Comparison of ENCODE assay signal across 16 cellular contexts in the genomic region with DNA sequence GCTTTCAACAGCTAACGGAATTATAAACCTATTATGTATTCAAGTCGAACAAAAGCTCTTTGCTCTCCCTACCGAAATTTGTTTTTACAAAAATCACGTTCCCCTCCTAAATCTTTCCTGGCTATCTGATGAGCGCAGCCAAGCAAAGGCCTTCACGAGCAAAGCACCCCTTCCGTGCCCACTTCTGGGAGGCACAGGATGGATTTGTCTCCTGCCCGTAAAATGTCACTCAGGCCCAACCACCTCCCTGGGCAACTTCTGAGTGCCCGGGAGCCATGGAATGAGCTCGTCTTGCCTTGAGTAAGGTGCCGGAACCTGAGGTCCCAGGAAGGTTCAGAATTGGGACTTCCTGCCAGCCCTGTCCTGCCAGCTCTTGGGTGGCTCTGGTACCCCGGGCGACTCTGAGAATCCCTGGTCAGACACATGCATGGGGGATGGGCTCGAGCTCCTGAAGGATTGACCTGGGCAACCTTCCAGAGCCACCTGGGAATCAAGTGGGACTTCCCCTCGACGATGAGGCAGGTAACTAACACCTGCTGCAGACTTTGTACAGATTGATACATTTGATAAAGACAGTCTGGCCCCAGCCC. TPM values are rescaled to one million over a fixed set of nuclear protein-coding genes. Genes with fewer than 3 reads are reported as not detected.
DNase-seq lines count a peak whose midpoint lies in the region; ATAC-seq, FAIRE-seq and TF ChIP-seq lines count a peak whose summit lies in the region.
"Had no signal": no experiment of that assay in that cellular context is flagged by ENCODE, and none has a peak within 500 bp of the region (broad histone marks: within the 10 kb centered on the region; RNA-seq: fewer than 3 reads in every experiment).

No MANE protein-coding gene starts in this region.

- intact Hi-C loops in activated CD4-positive, alpha-beta memory T cell treated with anti-CD3 and anti-CD28 coated beads for 36 hours (cut with micrococcal nuclease) = loop anchor here (1.0 to 10.0 kb wide), 2 partner anchors 22 to 55 kb away; no protein-coding TSS in a partner anchor
- intact Hi-C loops in IMR-90 (cut with micrococcal nuclease) (loop anchor here (1.0 to 5.0 kb wide), 2 partner anchors 22 to 72 kb away; no protein-coding TSS in a partner anchor), psoas muscle (cut with DNase I) (loop anchor here in 1 of 2 donors (10.0 kb wide), 1 partner anchor 55 kb away; no protein-coding TSS in a partner anchor)

- TF ChIP-seq EP300 in H1 (IDR thresholded peaks at IDR 0.05; ENCODE audit: borderline replicate concordance in 1 of 2, low read depth in 2 of 2, low read length in 2 of 2) = no peak

- H4K5ac ChIP-seq in IMR-90 (ENCODE audit: low read depth, low read length) (no peak overlapping the region), H1 (ENCODE audit: insufficient read length, low read depth, low read length) (no peak overlapping the region)

- H3K9me3 Mint-ChIP-seq in activated CD4-positive, alpha-beta memory T cell treated with anti-CD3 and anti-CD28 coated beads for 36 hours = no peaks in the 10 kb centered on the region
- no peaks in the 10 kb centered on the region for H3K9me3 Mint-ChIP-seq in activated CD4-positive, alpha-beta memory T cell treated with anti-CD3 and anti-CD28 coated beads, Interleukin-2, amount 10 ng/mL, durations not matched to agents 7 days and 5 days
- H3K9me3 Mint-ChIP-seq: CD4-positive, alpha-beta memory T cell; memory B cell; nephron had no signal

- H2BK5ac ChIP-seq in IMR-90 (ENCODE audit: low read depth, low read length, poor library complexity, severe bottlenecking) (no peak overlapping the region), H1 (ENCODE audit: low read depth, low read length) (peak overlapping the region; percentile 77; the same call in 1 of the 2 replicates)

- TF ChIP-seq RAD21 in IMR-90 (IDR thresholded peaks at IDR 0.05; ENCODE audit: low read length) (no peak), H1 (IDR thresholded peaks at IDR 0.05 in 1 of 2, conservative IDR thresholded peaks at IDR 0.05 in 1 of 2; ENCODE audit: low read depth in 2 of 2, low read length in 2 of 2) (no peak)

- H3K56ac ChIP-seq in IMR-90 (ENCODE audit: extremely low read depth, insufficient read depth, low read length) (no peak overlapping the region), H1 (replicated peaks; ENCODE audit: insufficient read length, low read depth, low read length) (no peak overlapping the region)

- no peak for DNase-seq in activated CD4-positive, alpha-beta memory T cell treated with anti-CD3 and anti-CD28 coated beads for 36 hours
- no peak for DNase-seq in activated CD4-positive, alpha-beta memory T cell treated with anti-CD3 and anti-CD28 coated beads, Interleukin-2, amount 10 ng/mL, durations not matched to agents 7 days and 5 days
- DNase-seq in IMR-90 (no peak), H1 (ENCODE audit: low read depth in 1 of 2, low spot score in 2 of 2) (no peak), psoas muscle (peak in 1 of 2 donors; percentile 46), CD1c-positive myeloid dendritic cell (ENCODE audit: extremely low spot score) (no peak), H4 (ENCODE audit: low spot score) (no peak), hepatic stellate cell (ENCODE audit: low spot score) (no peak)
- DNase-seq: cerebellar nuclear complex, GOT3, NCI-H446 treated with DMSO at 0.1 percent for 48 hours had no signal

- H2BK15ac ChIP-seq in IMR-90 (ENCODE audit: low read depth, low read length) = no peak overlapping the region
- no peak overlapping the region for H2BK15ac ChIP-seq in H1 (ENCODE audit: low read length)

- H4K8ac ChIP-seq in IMR-90 (ENCODE audit: low read depth in 2 of 2, low read length in 2 of 2) = no peak overlapping the region
- H4K8ac ChIP-seq in H1 (ENCODE audit: extremely low read depth, insufficient read depth, low read length) = no peak overlapping the region

- H3K4me1 ChIP-seq in IMR-90 (ENCODE audit: control insufficient read depth, insufficient read depth, low read length) = peaks cover 15% of the 10 kb centered on the region
- H3K4me1 ChIP-seq in H1 (replicated peaks in 1 of 4; ENCODE audit: control insufficient read depth in 3 of 4, insufficient read depth in 4 of 4, low read length in 3 of 4) = peaks cover 16 to 43% (median 30%) of the 10 kb centered on the region in 4 experiments
- H3K4me1 ChIP-seq in psoas muscle = peaks cover 88% of the 10 kb centered on the region

- no peaks in the 10 kb centered on the region for H3K27me3 ChIP-seq in IMR-90 (ENCODE audit: control insufficient read depth, insufficient read depth, low read length)
- no peaks in the 10 kb centered on the region for H3K27me3 ChIP-seq in H1 (replicated peaks in 1 of 4; ENCODE audit: control insufficient read depth in 3 of 4, extremely low read depth in 1 of 4, insufficient read depth in 3 of 4, low read length in 3 of 4)
- no peaks in the 10 kb centered on the region for H3K27me3 ChIP-seq in psoas muscle (ENCODE audit: insufficient read depth in 3 of 3, low read length in 2 of 3)
- H3K27me3 ChIP-seq: spleen had no signal

- no TSS peak for BruUV-seq in IMR-90 (replicated peaks; lab: Mats Ljungman, UMichigan)

- peak overlapping the region; percentile 33 for H3K27ac Mint-ChIP-seq in activated CD4-positive, alpha-beta memory T cell treated with anti-CD3 and anti-CD28 coated beads for 36 hours
- no peak overlapping the region for H3K27ac Mint-ChIP-seq in activated CD4-positive, alpha-beta memory T cell treated with anti-CD3 and anti-CD28 coated beads, Interleukin-2, amount 10 ng/mL, durations not matched to agents 7 days and 5 days
- H3K27ac Mint-ChIP-seq: memory B cell had no signal

- peaks cover 19% of the 10 kb centered on the region for H3K9me1 ChIP-seq in IMR-90 (ENCODE audit: insufficient read depth, low read length)

- POLR2A ChIA-PET in activated CD4-positive, alpha-beta memory T cell treated with anti-CD3 and anti-CD28 coated beads for 36 hours (lab: Charles Lee) = interaction anchor here (0.9 to 2.0 kb wide), 6 partner anchors 17 to 71 kb away, joined by 4 to 9 read pairs (median 6); a partner anchor contains a TSS
- POLR2A ChIA-PET in activated CD4-positive, alpha-beta memory T cell treated with anti-CD3 and anti-CD28 coated beads, Interleukin-2, amount 10 ng/mL, durations not matched to agents 7 days and 5 days (lab: Charles Lee) = interaction anchor here (1.1 to 9.6 kb wide), 6 partner anchors 11 to 84 kb away, joined by 3 to 241 read pairs (median 5); a partner anchor contains a TSS
- POLR2A ChIA-PET in IMR-90 (lab: Charles Lee; ENCODE audit: unreplicated experiment) = no interaction called here
- POLR2A ChIA-PET in H1 (lab: Charles Lee; ENCODE audit: partially characterized antibody) = interaction anchor here (0.6 to 27.1 kb wide), 11 partner anchors 8 to 101 kb away, joined by 3 to 507 read pairs (median 4); a partner anchor contains a TSS

- CTCF ChIA-PET in activated CD4-positive, alpha-beta memory T cell treated with anti-CD3 and anti-CD28 coated beads for 36 hours (lab: Charles Lee) = interaction anchor here (0.6 to 8.8 kb wide), 21 partner anchors 9 to 135 kb away, joined by 3 to 224 read pairs (median 7); a partner anchor contains a TSS
- CTCF ChIA-PET in activated CD4-positive, alpha-beta memory T cell treated with anti-CD3 and anti-CD28 coated beads, Interleukin-2, amount 10 ng/mL, durations not matched to agents 7 days and 5 days (lab: Charles Lee) = interaction anchor here (0.7 to 12.3 kb wide), 22 partner anchors 10 to 708 kb away, joined by 3 to 286 read pairs (median 6); a partner anchor contains a TSS
- CTCF ChIA-PET in IMR-90 (lab: Yijun Ruan, JAX) = interaction anchor here (0.9 to 2.0 kb wide), 10 partner anchors 11 to 69 kb away, joined by 3 to 10 read pairs (median 4); a partner anchor contains a TSS
- CTCF ChIA-PET in H1 (lab: Charles Lee; ENCODE audit: partially characterized antibody) = interaction anchor here (0.6 to 9.1 kb wide), 38 partner anchors 10 to 588 kb away, joined by 3 to 181 read pairs (median 10); a partner anchor contains a TSS

- H3K27me3 Mint-ChIP-seq in activated CD4-positive, alpha-beta memory T cell treated with anti-CD3 and anti-CD28 coated beads for 36 hours = no peaks in the 10 kb centered on the region
- no peaks in the 10 kb centered on the region for H3K27me3 Mint-ChIP-seq in activated CD4-positive, alpha-beta memory T cell treated with anti-CD3 and anti-CD28 coated beads, Interleukin-2, amount 10 ng/mL, durations not matched to agents 7 days and 5 days
- H3K27me3 Mint-ChIP-seq: CD4-positive, alpha-beta memory T cell; memory B cell had no signal

- in situ Hi-C loops in IMR-90 (cut with MboI; ENCODE audit: low sequenced_read_pairs) = no loop called here

- H3K4me3 ChIP-seq in IMR-90 (ENCODE audit: insufficient read depth, low read depth, low read length) (no peak overlapping the region), H1 (ENCODE audit: extremely low read depth in 1 of 4, insufficient read depth in 2 of 4, low read depth in 3 of 4, low read length in 4 of 4) (no peak overlapping the region), psoas muscle (no peak overlapping the region)

- H3K36me3 ChIP-seq in IMR-90 (ENCODE audit: control insufficient read depth, insufficient read depth, low read length) (peaks cover 54% of the 10 kb centered on the region), H1 (ENCODE audit: control insufficient read depth in 2 of 4, insufficient read depth in 4 of 4, low read length in 3 of 4) (peaks cover 13 to 29% (median 16%) of the 10 kb centered on the region in 4 experiments; a peak in 7 of 8 replicates), psoas muscle (ENCODE audit: insufficient read depth in 1 of 2, low read depth in 1 of 2) (peaks cover 0 to 23% of the 10 kb centered on the region in 2 donors)

- FAIRE-seq in H1 (lab: Jason Lieb, UNC) = no peak
- FAIRE-seq: GM18507 had no signal

- H3K4me1 Mint-ChIP-seq in activated CD4-positive, alpha-beta memory T cell treated with anti-CD3 and anti-CD28 coated beads for 36 hours (ENCODE audit: low read depth) = peaks cover 22% of the 10 kb centered on the region
- peaks cover 29% of the 10 kb centered on the region for H3K4me1 Mint-ChIP-seq in activated CD4-positive, alpha-beta memory T cell treated with anti-CD3 and anti-CD28 coated beads, Interleukin-2, amount 10 ng/mL, durations not matched to agents 7 days and 5 days

- no peak overlapping the region for H3K23ac ChIP-seq in IMR-90 (ENCODE audit: low read depth, low read length)
- H3K23ac ChIP-seq in H1 (ENCODE audit: insufficient read length) = no peak overlapping the region

- H3K9me3 ChIP-seq in IMR-90 (ENCODE audit: control insufficient read depth, insufficient read depth, low read length) (no peaks in the 10 kb centered on the region), H1 (ENCODE audit: insufficient read depth in 2 of 2, low read depth in 1 of 2, low read length in 1 of 2) (no peaks in the 10 kb centered on the region), psoas muscle (no peaks in the 10 kb centered on the region)
- H3K9me3 ChIP-seq: spleen had no signal

- H2AFZ ChIP-seq in IMR-90 (replicated peaks; ENCODE audit: low read length, poor library complexity) (peak overlapping the region; percentile 64), H1 (ENCODE audit: low read length) (no peak overlapping the region)

- H2BK120ac ChIP-seq in IMR-90 (ENCODE audit: low read depth, low read length) (no peak overlapping the region), H1 (replicated peaks; ENCODE audit: low read depth, low read length) (no peak overlapping the region)

- peaks cover 0 to 68% of the 10 kb centered on the region in 2 experiments; a peak in 3 of 4 replicates for H3K79me2 ChIP-seq in H1 (ENCODE audit: control insufficient read depth in 1 of 2, insufficient read depth in 2 of 2, low read length in 2 of 2)

- H3K4me2 ChIP-seq in IMR-90 (ENCODE audit: low read depth, low read length) (no peak overlapping the region), H1 (ENCODE audit: insufficient read depth in 1 of 2, low read depth in 2 of 2, low read length in 2 of 2) (no peak overlapping the region)

- H3K79me1 ChIP-seq in IMR-90 (ENCODE audit: low read depth in 1 of 2, low read length in 2 of 2) (peaks cover 36 to 93% of the 10 kb centered on the region in 2 experiments), H1 (ENCODE audit: low read depth, low read length) (peaks cover 6% of the 10 kb centered on the region)

- H3K14ac ChIP-seq in IMR-90 (replicated peaks; ENCODE audit: low read depth, low read length) (no peak overlapping the region), H1 (ENCODE audit: insufficient read length) (no peak overlapping the region)

- dilution Hi-C loops in IMR-90 (cut with HindIII; ENCODE audit: low sequenced_read_pairs, unreplicated experiment) = no loop called here

- H3K9ac ChIP-seq in IMR-90 (ENCODE audit: low read depth, low read length) (no peak overlapping the region), H1 (replicated peaks in 1 of 4; ENCODE audit: extremely low read depth in 1 of 4, low read depth in 3 of 4, low read length in 3 of 4) (no peak overlapping the region)

- H3K18ac ChIP-seq in IMR-90 (ENCODE audit: low read depth, low read length) = no peak overlapping the region
- H3K18ac ChIP-seq in H1 (ENCODE audit: extremely low read depth, low read length) = no peak overlapping the region

- H3K27ac ChIP-seq in IMR-90 (ENCODE audit: insufficient read depth, low read length) (no peak overlapping the region), H1 (ENCODE audit: low read depth, low read length) (0 out of 2 replicates have a peak overlapping the region, but pooled peaks have one; percentile 0), psoas muscle (peak overlapping the region; percentile 81)

- no peak overlapping the region for H4K91ac ChIP-seq in IMR-90 (ENCODE audit: insufficient read depth, low read depth, low read length)
- no peak overlapping the region for H4K91ac ChIP-seq in H1 (replicated peaks; ENCODE audit: insufficient read length, low read length)

- TF ChIP-seq POLR2A in IMR-90 (IDR thresholded peaks at IDR 0.05; ENCODE audit: low read depth, low read length) (no peak), H1 (IDR thresholded peaks at IDR 0.05; ENCODE audit: control extremely low read depth in 1 of 2, low read depth in 2 of 2, low read length in 2 of 2) (no peak)

- H2BK20ac ChIP-seq in IMR-90 (ENCODE audit: low read depth, low read length) = no peak overlapping the region
- H2BK20ac ChIP-seq in H1 (ENCODE audit: low read length) = no peak overlapping the region

- peaks cover 74% of the 10 kb centered on the region for H3K36me3 Mint-ChIP-seq in activated CD4-positive, alpha-beta memory T cell treated with anti-CD3 and anti-CD28 coated beads for 36 hours
- H3K36me3 Mint-ChIP-seq in activated CD4-positive, alpha-beta memory T cell treated with anti-CD3 and anti-CD28 coated beads, Interleukin-2, amount 10 ng/mL, durations not matched to agents 7 days and 5 days (ENCODE audit: low read depth) = peaks cover 60% of the 10 kb centered on the region

- TF ChIP-seq CTCF in IMR-90 (conservative IDR thresholded peaks at IDR 0.05; ENCODE audit: low read depth, low read length) (no peak), H1 (IDR thresholded peaks at IDR 0.05; ENCODE audit: control extremely low read depth in 1 of 3, insufficient read depth in 1 of 3, low read depth in 1 of 3, low read length in 3 of 3) (no peak), psoas muscle (IDR thresholded peaks at IDR 0.05) (no peak)

- peak overlapping the region; percentile 19 for H2AK9ac ChIP-seq in IMR-90 (replicated peaks; ENCODE audit: low read depth, low read length, poor library complexity)

- ATAC-seq in IMR-90 (ENCODE audit: low read depth) = no peak
- ATAC-seq in psoas muscle = no peak

- H2AK5ac ChIP-seq in IMR-90 (ENCODE audit: low read depth, low read length) (no peak overlapping the region), H1 (ENCODE audit: low read depth, low read length) (no peak overlapping the region)

- no peak overlapping the region for H3K4ac ChIP-seq in IMR-90 (ENCODE audit: low read depth, low read length)
- H3K4ac ChIP-seq in H1 (replicated peaks; ENCODE audit: insufficient read length, low read depth, low read length) = no peak overlapping the region

- H2BK12ac ChIP-seq in H1 (ENCODE audit: low read depth, low read length) = no peak overlapping the region

- WGBS in IMR-90 (ENCODE audit: extremely low coverage in 2 of 2, insufficient read length in 1 of 2), 2 experiments = 92% methylated on average over 12 of the region's 16 CpGs; no CpG with 5 or more reads in 1 of the 2 experiments
- WGBS in H1 (ENCODE audit: extremely low coverage in 1 of 2, insufficient coverage in 1 of 2, insufficient read length in 1 of 2, insufficient replicate concordance in 2 of 2, low coverage in 1 of 2, low lambda C conversion rate in 2 of 2, missing lambda C conversion rate in 1 of 2), 2 experiments = 91% methylated on average over 16 of the region's 16 CpGs; no CpG with 5 or more reads in 1 of the 2 experiments
- 49 to 70% (median 53%) methylated on average over 16 of the region's 16 CpGs for WGBS in psoas muscle, 3 donors

- H3K23me2 ChIP-seq in H1 (ENCODE audit: low read depth, low read length) = no peaks in the 10 kb centered on the region

- no peak overlapping the region for H3K4me3 Mint-ChIP-seq in activated CD4-positive, alpha-beta memory T cell treated with anti-CD3 and anti-CD28 coated beads for 36 hours
- H3K4me3 Mint-ChIP-seq in activated CD4-positive, alpha-beta memory T cell treated with anti-CD3 and anti-CD28 coated beads, Interleukin-2, amount 10 ng/mL, durations not matched to agents 7 days and 5 days = no peak overlapping the region
- H3K4me3 Mint-ChIP-seq: CD4-positive, alpha-beta memory T cell; memory B cell; nephron had no signal

- peaks cover 71% of the 10 kb centered on the region for H4K20me1 ChIP-seq in IMR-90 (ENCODE audit: insufficient read depth, low read length)
- H4K20me1 ChIP-seq in H1 (replicated peaks in 1 of 2; ENCODE audit: control insufficient read depth in 1 of 2, insufficient read depth in 2 of 2, low read length in 2 of 2) = peaks cover 8 to 13% of the 10 kb centered on the region in 2 experiments

RNA-seq across cellular contexts. Expression of a gene that starts 19.8 kb away (rescaled TPM):
- total RNA-seq in activated CD4-positive, alpha-beta memory T cell treated with anti-CD3 and anti-CD28 coated beads for 36 hours = 100 to 1,000 TPM; 262 TPM
- 100 to 1,000 TPM; 178 to 187 TPM for total RNA-seq in activated CD4-positive, alpha-beta memory T cell treated with anti-CD3 and anti-CD28 coated beads, Interleukin-2, amount 10 ng/mL, durations not matched to agents 7 days and 5 days
- total RNA-seq in IMR-90 (2012; rRNA removed) (11.3 and 13.6 TPM in 2 replicates), psoas muscle (10 to 100 TPM in 3 of 4 donors, 1 to 10 TPM in 1; 9.8 to 63.6 (median 28.3) TPM)
- polyA plus RNA-seq in IMR-90 (2012; rRNA removed) (87.9 and 101 TPM in 2 replicates), H1 (2011; rRNA removed) (68.2 and 161 TPM in 2 replicates), psoas muscle (10 to 100 TPM; 16.4 to 28.6 (median 20.2) TPM)
- polyA plus RNA-seq in IMR-90 (2012; cell fraction: cytosol; rRNA removed) = 70.4 and 146 TPM in 2 replicates
- polyA plus RNA-seq in IMR-90 (2012; cell fraction: nucleus; rRNA removed; ENCODE audit: low replicate concordance) = 88.7 and 147 TPM in 2 replicates
- total RNA-seq in H1 (2021; fragmentation: NEBNext Ultra II Directional; extraction: Animal tissue kit (Norgen Biotek cat#: 25700)) = 327 and 341 TPM in 2 replicates
- 65.1 TPM for polyA plus RNA-seq in H1 (2011; cell fraction: cytosol; rRNA removed)
- 122 TPM for polyA plus RNA-seq in H1 (2011; cell fraction: nucleus; rRNA removed)
- 126 to 176 TPM (median 151 TPM) in 4 replicates for polyA plus RNA-seq in H1 (2012, experiment 1 of 2)
- 202 TPM for polyA plus RNA-seq in H1 (2012, experiment 2 of 2)
- polyA plus RNA-seq in H1 (2013, experiment 1 of 2) = 316 TPM
- polyA plus RNA-seq in H1 (2013, experiment 2 of 2) = 381 TPM
- polyA minus RNA-seq in H1 (2011; rRNA and poly(A)+ RNA removed) = 34.4 and 63.7 TPM in 2 replicates
- polyA minus RNA-seq in H1 (2011; cell fraction: cytosol; rRNA and poly(A)+ RNA removed) = 84.2 TPM
- polyA minus RNA-seq in H1 (2011; cell fraction: nucleus; rRNA and poly(A)+ RNA removed) = 42.4 TPM
- 143 and 153 TPM in 2 replicates for total RNA-seq in H4 (2014; rRNA removed; shearing (Covaris generic))
